ENCODE assay signal across 11 cellular contexts in the genomic region with DNA sequence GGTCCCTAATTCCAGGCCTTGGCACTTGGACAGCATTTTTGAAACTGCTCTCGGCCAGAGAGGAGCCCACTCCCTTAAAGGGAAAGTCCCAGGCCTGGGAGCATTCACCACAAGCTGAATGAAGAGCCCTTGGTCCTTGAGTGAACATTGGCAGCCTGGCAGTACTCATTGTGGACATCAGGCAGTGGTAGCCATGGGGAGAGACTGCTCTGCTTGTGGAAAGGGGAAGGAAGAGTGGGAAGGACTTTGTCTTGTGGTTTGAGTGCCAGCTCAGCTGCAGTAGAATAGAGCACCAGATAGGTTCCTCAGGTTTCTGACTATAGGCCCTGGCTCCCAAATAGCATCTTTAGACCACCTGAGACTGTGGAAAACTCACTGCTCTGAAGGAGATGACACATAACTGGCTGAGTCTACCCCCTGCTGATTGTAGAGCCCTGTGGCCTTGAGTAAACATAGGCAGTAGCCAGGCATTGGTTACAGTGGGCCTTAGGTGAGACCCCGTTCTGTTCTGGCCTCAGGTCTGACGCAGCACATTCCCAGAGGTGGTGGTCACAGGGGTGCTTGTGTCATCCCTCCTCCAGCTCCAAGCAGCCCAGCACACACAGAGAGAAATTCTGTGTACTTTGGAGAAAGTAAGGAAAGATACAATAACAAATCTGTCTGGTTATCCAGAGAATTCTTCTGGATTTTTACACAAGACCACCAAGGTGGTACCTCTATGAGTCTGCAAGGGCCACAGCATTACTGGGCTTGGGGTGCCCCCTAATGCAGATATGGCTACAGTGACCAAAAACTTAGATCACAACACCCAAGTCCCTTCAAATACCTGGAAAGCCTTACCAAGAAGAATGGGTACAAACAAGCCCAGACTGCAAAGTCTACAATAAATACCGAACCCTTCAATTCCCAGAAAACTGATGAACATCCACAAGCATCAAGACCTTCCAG.
DNase-seq lines count a peak whose midpoint lies in the region; ATAC-seq, FAIRE-seq and TF ChIP-seq lines count a peak whose summit lies in the region.
"Had no signal": no experiment of that assay in that cellular context is flagged by ENCODE, and none has a peak within 500 bp of the region (broad histone marks: within the 10 kb centered on the region; RNA-seq: fewer than 3 reads in every experiment).

No MANE protein-coding gene starts in this region.

- no peak overlapping the region for H2AK5ac ChIP-seq in H9 (ENCODE audit: insufficient read length, low read length)

- H4K91ac ChIP-seq in H9 (ENCODE audit: insufficient read length, low read depth, low read length), result no peak overlapping the region

- H3K79me2 ChIP-seq in H9 (ENCODE audit: insufficient read depth, low read length), result no peaks in the 10 kb centered on the region
- H3K79me2 ChIP-seq in astrocyte (ENCODE audit: insufficient read depth, low read length), result no peaks in the 10 kb centered on the region

- no peak overlapping the region for H2BK15ac ChIP-seq in H9 (ENCODE audit: low read depth, low read length)

- DNase-seq in ACHN, result peak; percentile 29
- DNase-seq in H9, result peak; percentile 29
- peak; percentile 92 for DNase-seq in astrocyte (ENCODE audit: low read depth)
- peak; percentile 86 for DNase-seq in kidney tubule cell (ENCODE audit: low spot score)
- DNase-seq in NCI-H2171 (lab: John Stamatoyannopoulos, UW), result no peak
- no peak for DNase-seq in HCEC 1CT
- DNase-seq in natural killer cell treated with Interleukin-12 subunit alpha and Interleukin-12 subunit beta and Interleukin-15 and Interleukin-18, amount 100 ng/mL, for 72 hours (ENCODE audit: low spot score), result no peak
- DNase-seq: activated naive CD8-positive, alpha-beta T cell treated with anti-CD3 and anti-CD28 coated beads, Interleukin-2, amount 10 ng/mL, durations not matched to agents 7 days and 5 days; left cardiac atrium; stimulated activated CD8-positive, alpha-beta memory T cell treated with anti-CD3 and anti-CD28 coated beads, Interleukin-4, amount 100 ng/mL, for 48 hours had no signal

- no peak overlapping the region for H3K56ac ChIP-seq in H9 (ENCODE audit: insufficient read length, low read depth, low read length)

- H3K4me3 Mint-ChIP-seq in H9 (no peak overlapping the region), astrocyte (ENCODE audit: unreplicated experiment) (no peak overlapping the region)
- no peak overlapping the region for H3K4me3 Mint-ChIP-seq in natural killer cell treated with Interleukin-12 subunit alpha and Interleukin-12 subunit beta and Interleukin-15 and Interleukin-18, amount 100 ng/mL, for 72 hours
- H3K4me3 Mint-ChIP-seq: activated naive CD8-positive, alpha-beta T cell treated with anti-CD3 and anti-CD28 coated beads, Interleukin-2, amount 10 ng/mL, durations not matched to agents 7 days and 5 days had no signal

- H2AFZ ChIP-seq in H9 (ENCODE audit: low read length), result no peak overlapping the region
- peak overlapping the region; percentile 3 for H2AFZ ChIP-seq in astrocyte (ENCODE audit: low read depth, low read length)

- no peak overlapping the region for H3K23ac ChIP-seq in H9 (ENCODE audit: insufficient read length, low read depth, low read length)

- H3K23me2 ChIP-seq in H9 (ENCODE audit: insufficient read length, low read depth, low read length, poor library complexity, severe bottlenecking), result no peaks in the 10 kb centered on the region

- H3K4me2 ChIP-seq in H9 (ENCODE audit: insufficient read depth, insufficient read length, low read length) (no peak overlapping the region), astrocyte (ENCODE audit: low read length) (peak overlapping the region; percentile 46)

- H3K27ac Mint-ChIP-seq in H9 (no peak overlapping the region; a peak in 1 of 7 replicates), astrocyte (ENCODE audit: unreplicated experiment) (peak overlapping the region; percentile 35)
- no peak overlapping the region for H3K27ac Mint-ChIP-seq in natural killer cell treated with Interleukin-12 subunit alpha and Interleukin-12 subunit beta and Interleukin-15 and Interleukin-18, amount 100 ng/mL, for 72 hours
- H3K27ac Mint-ChIP-seq: activated naive CD8-positive, alpha-beta T cell treated with anti-CD3 and anti-CD28 coated beads, Interleukin-2, amount 10 ng/mL, durations not matched to agents 7 days and 5 days had no signal

- H2BK5ac ChIP-seq in H9 (ENCODE audit: insufficient read length, low read length), result no peak overlapping the region

- no peak overlapping the region for H3K4me3 ChIP-seq in astrocyte (ENCODE audit: insufficient read depth, low read depth, low read length)

- H3K79me1 ChIP-seq in H9 (ENCODE audit: insufficient read depth, low read depth, low read length, poor library complexity, severe bottlenecking), result no peaks in the 10 kb centered on the region

- H2BK12ac ChIP-seq in H9 (ENCODE audit: insufficient read length, low read depth, low read length), result no peak overlapping the region

- no peak overlapping the region for H3K18ac ChIP-seq in H9 (ENCODE audit: insufficient read length, low read depth, low read length)

- no peaks in the 10 kb centered on the region for H3K27me3 ChIP-seq in H9 (ENCODE audit: insufficient read depth, low read length)
- H3K27me3 ChIP-seq in astrocyte (ENCODE audit: insufficient read depth, low read length), result no peaks in the 10 kb centered on the region

- H4K5ac ChIP-seq in H9 (ENCODE audit: insufficient read length, low read depth, low read length), result no peak overlapping the region

- no peak overlapping the region for H2BK120ac ChIP-seq in H9 (ENCODE audit: low read depth, low read length, poor library complexity, severe bottlenecking)

- no peak overlapping the region for H3T11ph ChIP-seq in H9 (ENCODE audit: low read length)

- H3K4me1 ChIP-seq in H9 (ENCODE audit: insufficient read depth, low read length) (no peaks in the 10 kb centered on the region), astrocyte (ENCODE audit: insufficient read depth, low read length) (peaks cover 13% of the 10 kb centered on the region)

- FAIRE-seq in astrocyte (lab: Jason Lieb, UNC), result peak; percentile 67

- no peaks in the 10 kb centered on the region for H3K36me3 ChIP-seq in astrocyte (ENCODE audit: insufficient read depth, low read length)

- TF ChIP-seq CTCF in H9 (conservative IDR thresholded peaks at IDR 0.05) (peak; percentile 63), astrocyte (IDR thresholded peaks at IDR 0.05; ENCODE audit: insufficient read depth, low read depth, low read length) (no peak)

- peaks cover 0 to 3% of the 10 kb centered on the region in 2 experiments; a peak in 1 of 4 replicates for H3K4me1 Mint-ChIP-seq in H9
- H3K4me1 Mint-ChIP-seq in astrocyte (ENCODE audit: low read depth, unreplicated experiment), result peaks cover 16% of the 10 kb centered on the region
- no peaks in the 10 kb centered on the region for H3K4me1 Mint-ChIP-seq in natural killer cell treated with Interleukin-12 subunit alpha and Interleukin-12 subunit beta and Interleukin-15 and Interleukin-18, amount 100 ng/mL, for 72 hours (ENCODE audit: low read depth in 2 of 2)
- H3K4me1 Mint-ChIP-seq: activated naive CD8-positive, alpha-beta T cell treated with anti-CD3 and anti-CD28 coated beads, Interleukin-2, amount 10 ng/mL, durations not matched to agents 7 days and 5 days had no signal

- no peaks in the 10 kb centered on the region; the same call in 1 of the 2 replicates for H3K27me3 Mint-ChIP-seq in H9 (ENCODE audit: low read depth)
- H3K27me3 Mint-ChIP-seq in astrocyte (ENCODE audit: low read depth, unreplicated experiment), result no peaks in the 10 kb centered on the region
- no peaks in the 10 kb centered on the region for H3K27me3 Mint-ChIP-seq in natural killer cell treated with Interleukin-12 subunit alpha and Interleukin-12 subunit beta and Interleukin-15 and Interleukin-18, amount 100 ng/mL, for 72 hours
- H3K27me3 Mint-ChIP-seq: activated naive CD8-positive, alpha-beta T cell treated with anti-CD3 and anti-CD28 coated beads, Interleukin-2, amount 10 ng/mL, durations not matched to agents 7 days and 5 days had no signal

- peaks cover 5 to 7% of the 10 kb centered on the region in 2 experiments; a peak in 4 of 5 replicates for H3K9me3 Mint-ChIP-seq in H9
- H3K9me3 Mint-ChIP-seq in astrocyte (ENCODE audit: unreplicated experiment), result peaks cover 3% of the 10 kb centered on the region
- H3K9me3 Mint-ChIP-seq in natural killer cell treated with Interleukin-12 subunit alpha and Interleukin-12 subunit beta and Interleukin-15 and Interleukin-18, amount 100 ng/mL, for 72 hours, result peaks cover 7% of the 10 kb centered on the region

- H3K9me3 ChIP-seq in H9 (ENCODE audit: control insufficient read depth, low read depth, low read length) (no peaks in the 10 kb centered on the region), astrocyte (ENCODE audit: insufficient read depth, low read depth, low read length) (no peaks in the 10 kb centered on the region)

- peaks cover 0 to 7% (median 4%) of the 10 kb centered on the region in 3 experiments; a peak in 3 of 7 replicates for H3K36me3 Mint-ChIP-seq in H9 (ENCODE audit: insufficient read depth in 1 of 3, low read depth in 3 of 3)
- H3K36me3 Mint-ChIP-seq in astrocyte (ENCODE audit: low read depth, unreplicated experiment), result no peaks in the 10 kb centered on the region
- H3K36me3 Mint-ChIP-seq in natural killer cell treated with Interleukin-12 subunit alpha and Interleukin-12 subunit beta and Interleukin-15 and Interleukin-18, amount 100 ng/mL, for 72 hours, result peaks cover 7% of the 10 kb centered on the region
- H3K36me3 Mint-ChIP-seq: activated naive CD8-positive, alpha-beta T cell treated with anti-CD3 and anti-CD28 coated beads, Interleukin-2, amount 10 ng/mL, durations not matched to agents 7 days and 5 days had no signal

- ATAC-seq in HG03521 (IDR thresholded peaks at IDR 0.05; ENCODE audit: unreplicated experiment), result no peak
- ATAC-seq in natural killer cell treated with Interleukin-12 subunit alpha and Interleukin-12 subunit beta and Interleukin-15 and Interleukin-18, amount 100 ng/mL, for 72 hours, result no peak

- H4K8ac ChIP-seq in H9 (replicated peaks; ENCODE audit: insufficient read length, low read depth, low read length), result no peak overlapping the region

- H3K14ac ChIP-seq in H9 (ENCODE audit: insufficient read depth, low read length), result no peak overlapping the region

- no peak overlapping the region for H2BK20ac ChIP-seq in H9 (ENCODE audit: low read depth, low read length, poor library complexity, severe bottlenecking)

- in situ Hi-C loops in ACHN (cut with HindIII; ENCODE audit: low pct_ligation_motif_present, low pct_unique_long_range_greater_than_20kb, low sequenced_read_pairs), result no loop called here

- H3K9ac ChIP-seq in H9 (ENCODE audit: extremely low read depth, insufficient read length, low read length) (no peak overlapping the region), astrocyte (ENCODE audit: low read length) (peak overlapping the region; percentile 53)

- WGBS in H9 (ENCODE audit: extremely low coverage, insufficient read length, low lambda C conversion rate), result no CpG with 5 or more reads among the region's 4 CpGs

- H3K4ac ChIP-seq in H9 (ENCODE audit: low read depth, low read length), result no peak overlapping the region

- H3K27ac ChIP-seq in H9 (ENCODE audit: insufficient read length, low read depth, low read length) (no peak overlapping the region), astrocyte (ENCODE audit: low read depth, low read length) (peak overlapping the region; percentile 84)

- H4K20me1 ChIP-seq in H9 (ENCODE audit: control insufficient read depth, insufficient read depth, insufficient read length) (no peaks in the 10 kb centered on the region), astrocyte (ENCODE audit: insufficient read depth, low read length) (no peaks in the 10 kb centered on the region)

Comparison
In these comparisons a context has a peak if more than half of its experiments do, and no peak if none do; other contexts are left out.
1. DNase-seq: peak in ACHN (single experiment), H9 (single experiment), astrocyte (single experiment) and kidney tubule cell (single experiment); none in NCI-H2171 (single experiment), HCEC 1CT (single experiment) and natural killer cell treated with Interleukin-12 subunit alpha and Interleukin-12 subunit beta and Interleukin-15 and Interleukin-18, amount 100 ng/mL, for 72 hours (single experiment).